15 cellular contexts compared by ENCODE assay signal in the genomic region with DNA sequence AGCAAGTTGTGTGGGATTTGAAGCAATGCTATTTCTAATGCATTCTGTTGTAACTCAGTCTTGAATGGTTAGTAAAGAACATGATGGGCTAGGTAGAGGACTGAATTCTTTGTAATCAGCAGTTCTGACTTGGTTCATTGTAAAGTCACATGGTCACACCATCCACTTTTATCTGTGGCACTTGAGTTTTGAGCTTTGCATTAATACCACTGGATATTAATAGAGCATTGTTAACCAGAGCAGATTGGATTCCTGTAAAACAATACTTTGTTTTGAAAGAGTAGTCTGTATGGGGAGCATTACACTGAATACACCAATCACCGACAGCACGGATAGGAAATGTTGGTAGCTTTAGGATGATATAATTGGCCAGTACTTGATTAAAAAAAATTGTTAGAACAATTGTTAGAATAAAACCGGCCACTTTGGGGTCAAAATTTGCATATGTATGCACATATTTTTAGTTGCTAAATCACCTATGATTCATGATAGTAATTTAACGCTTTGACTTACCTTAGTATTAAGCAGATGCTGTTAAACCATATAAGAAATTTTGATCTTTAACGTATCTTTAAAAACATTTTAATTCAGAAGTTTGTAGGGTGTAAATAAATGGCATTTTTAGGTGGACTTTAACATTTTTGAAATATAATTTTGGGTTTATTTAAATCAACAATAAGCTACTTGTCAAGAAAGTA.
"Had no signal": no experiment of that assay in that cellular context is flagged by ENCODE, and none has a peak within 500 bp of the region (broad histone marks: within the 10 kb centered on the region; RNA-seq: fewer than 3 reads in every experiment).

No MANE protein-coding gene starts in this region.

- DNase-seq: activated CD4-positive, alpha-beta T cell treated with anti-CD3 and anti-CD28 coated beads for 36 hours; activated CD8-positive, alpha-beta memory T cell treated with anti-CD3 and anti-CD28 coated beads, Interleukin-2, amount 50 U/mL, for 48 hours; activated CD8-positive, alpha-beta T cell treated with anti-CD3 and anti-CD28 coated beads for 36 hours; activated naive CD8-positive, alpha-beta T cell treated with anti-CD3 and anti-CD28 coated beads, Interleukin-2, amount 10 ng/mL, durations not matched to agents 7 days and 5 days; esophagus squamous epithelium; foreskin keratinocyte; lower lobe of right lung; naive thymus-derived CD8-positive, alpha-beta T cell; stimulated activated CD4-positive, alpha-beta T cell treated with anti-CD3 and anti-CD28 coated beads, Interleukin-4, amount 100 ng/mL, for 4 hours; T-helper 9 cell had no signal

- H3K27me3 ChIP-seq: breast epithelium, esophagus squamous epithelium, foreskin keratinocyte, hepatocyte, neutrophil, tibial nerve had no signal

- H3K27ac Mint-ChIP-seq: activated CD4-positive, alpha-beta T cell treated with anti-CD3 and anti-CD28 coated beads for 36 hours; activated CD8-positive, alpha-beta T cell treated with anti-CD3 and anti-CD28 coated beads for 36 hours; activated naive CD8-positive, alpha-beta T cell treated with anti-CD3 and anti-CD28 coated beads, Interleukin-2, amount 10 ng/mL, durations not matched to agents 7 days and 5 days; naive thymus-derived CD8-positive, alpha-beta T cell had no signal

- H3K4me1 Mint-ChIP-seq: activated CD4-positive, alpha-beta T cell treated with anti-CD3 and anti-CD28 coated beads for 36 hours had no signal

- H3K36me3 ChIP-seq: breast epithelium, esophagus squamous epithelium, lower lobe of right lung, neutrophil, prostate gland had no signal

- H3K9me3 ChIP-seq: prostate gland had no signal

- ATAC-seq: activated CD4-positive, alpha-beta T cell treated with anti-CD3 and anti-CD28 coated beads for 36 hours; activated CD8-positive, alpha-beta T cell treated with anti-CD3 and anti-CD28 coated beads for 36 hours; foreskin keratinocyte; lower lobe of right lung; naive thymus-derived CD8-positive, alpha-beta T cell had no signal

- H3K4me3 ChIP-seq: breast epithelium, esophagus squamous epithelium, hepatocyte, lower lobe of right lung, prostate gland, tibial nerve had no signal

- H3K4me1 ChIP-seq: breast epithelium, esophagus squamous epithelium, foreskin keratinocyte, lower lobe of right lung, prostate gland, tibial nerve had no signal

- H3K4me3 Mint-ChIP-seq: activated CD4-positive, alpha-beta T cell treated with anti-CD3 and anti-CD28 coated beads for 36 hours; activated CD8-positive, alpha-beta T cell treated with anti-CD3 and anti-CD28 coated beads for 36 hours; activated naive CD8-positive, alpha-beta T cell treated with anti-CD3 and anti-CD28 coated beads, Interleukin-2, amount 10 ng/mL, durations not matched to agents 7 days and 5 days; naive thymus-derived CD8-positive, alpha-beta T cell had no signal

- H3K27me3 Mint-ChIP-seq: activated CD4-positive, alpha-beta T cell treated with anti-CD3 and anti-CD28 coated beads for 36 hours; activated CD8-positive, alpha-beta T cell treated with anti-CD3 and anti-CD28 coated beads for 36 hours; activated naive CD8-positive, alpha-beta T cell treated with anti-CD3 and anti-CD28 coated beads, Interleukin-2, amount 10 ng/mL, durations not matched to agents 7 days and 5 days; naive thymus-derived CD8-positive, alpha-beta T cell had no signal

- H3K27ac ChIP-seq: breast epithelium, esophagus squamous epithelium, foreskin keratinocyte, hepatocyte, lower lobe of right lung, neutrophil, prostate gland, tibial nerve had no signal
